ENCODE assay signal across 21 cellular contexts in genomic region chr19:51295382-51296126, GRCh38. TPM values are rescaled to one million over a fixed set of nuclear protein-coding genes. Genes with fewer than 3 reads are reported as not detected.
"Had no signal": no experiment of that assay in that cellular context is flagged by ENCODE, and none has a peak within 500 bp of the region (broad histone marks: within the 10 kb centered on the region; RNA-seq: fewer than 3 reads in every experiment).

No MANE protein-coding gene starts in this region.

- H3K36me3 ChIP-seq: esophagus muscularis mucosa, prostate gland, right lobe of liver, tibial nerve had no signal

- H3K27ac ChIP-seq: esophagus muscularis mucosa, prostate gland, right lobe of liver, tibial nerve, VCaP had no signal

- H3K27me3 ChIP-seq: right lobe of liver had no signal

- H3K9me3 ChIP-seq: prostate gland, right lobe of liver had no signal

- H3K4me1 ChIP-seq: esophagus muscularis mucosa, prostate gland, right lobe of liver, tibial nerve had no signal

- H3K4me3 ChIP-seq: esophagus muscularis mucosa, prostate gland, right lobe of liver, tibial nerve had no signal

- DNase-seq: activated CD4-positive, alpha-beta T cell treated with anti-CD3 and anti-CD28 coated beads for 48 hours; activated CD8-positive, alpha-beta memory T cell treated with anti-CD3 and anti-CD28 coated beads, Interleukin-2, amount 50 U/mL, for 48 hours; activated CD8-positive, alpha-beta T cell treated with anti-CD3 and anti-CD28 coated beads, Interleukin-2, amount 10 ng/mL, durations not matched to agents 7 days and 5 days; activated naive CD8-positive, alpha-beta T cell treated with anti-CD3 and anti-CD28 coated beads, Interleukin-2, amount 10 ng/mL, durations not matched to agents 7 days and 5 days; anterior cingulate cortex; head of caudate nucleus; right lobe of liver; T-cell; T1000 had no signal

RNA-seq across cellular contexts. Expression of gene IGLON5, which starts 15.9 kb away (rescaled TPM):
- total RNA-seq: activated CD8-positive, alpha-beta T cell treated with anti-CD3 and anti-CD28 coated beads, Interleukin-2, amount 10 ng/mL, durations not matched to agents 7 days and 5 days; dermis microvascular lymphatic vessel endothelial cell; fibroblast of villous mesenchyme; myocyte had no signal
- polyA plus RNA-seq: keratinocyte had no signal

RNA-seq across cellular contexts. Expression of gene SIGLECL1, which starts 44.7 kb away (rescaled TPM):
- total RNA-seq: activated CD8-positive, alpha-beta T cell treated with anti-CD3 and anti-CD28 coated beads, Interleukin-2, amount 10 ng/mL, durations not matched to agents 7 days and 5 days; activated naive CD8-positive, alpha-beta T cell treated with anti-CD3 and anti-CD28 coated beads, Interleukin-2, amount 10 ng/mL, durations not matched to agents 7 days and 5 days; chondrocyte; dermis microvascular lymphatic vessel endothelial cell; esophagus muscularis mucosa; fibroblast of villous mesenchyme; mesothelial cell of epicardium; myocyte; right lobe of liver; subcutaneous adipose tissue; T-cell; tibial nerve had no signal
- polyA plus RNA-seq: keratinocyte, liver had no signal
